ENCODE assay signal across 8 cellular contexts in genomic region chr16:85735225-85735722, GRCh38. TPM values are rescaled to one million over a fixed set of nuclear protein-coding genes. Genes with fewer than 3 reads are reported as not detected.
DNase-seq lines count a peak whose midpoint lies in the region; ATAC-seq lines count a peak whose summit lies in the region.

No MANE protein-coding gene starts in this region.

- H3K4me1 Mint-ChIP-seq in activated CD4-positive, alpha-beta T cell treated with anti-CD3 and anti-CD28 coated beads, Interleukin-2, amount 10 ng/mL, durations not matched to agents 24 days and 14 days: peaks cover 6% of the 10 kb centered on the region
- H3K4me1 Mint-ChIP-seq in natural killer cell treated with Interleukin-12 subunit alpha and Interleukin-12 subunit beta and Interleukin-15 and Interleukin-18, amount 100 ng/mL, for 72 hours (ENCODE audit: low read depth in 2 of 2): peaks cover 12 to 19% of the 10 kb centered on the region in 2 donors

- DNase-seq in activated CD4-positive, alpha-beta T cell treated with anti-CD3 and anti-CD28 coated beads, Interleukin-2, amount 10 ng/mL, durations not matched to agents 24 days and 14 days: peak; percentile 77
- DNase-seq in natural killer cell treated with Interleukin-12 subunit alpha and Interleukin-12 subunit beta and Interleukin-15 and Interleukin-18, amount 100 ng/mL, for 72 hours (ENCODE audit: low spot score): no peak
- DNase-seq in HK-2 (ENCODE audit: unreplicated experiment) (no peak), NCI-H1694 (lab: John Stamatoyannopoulos, UW) (no peak), NCI-H748 (lab: John Stamatoyannopoulos, UW; ENCODE audit: unreplicated experiment) (no peak), Kasumi-1 (lab: John Stamatoyannopoulos, UW) (no peak)

- H3K4me3 Mint-ChIP-seq in activated CD4-positive, alpha-beta T cell treated with anti-CD3 and anti-CD28 coated beads, Interleukin-2, amount 10 ng/mL, durations not matched to agents 24 days and 14 days: peak overlapping the region; percentile 39
- H3K4me3 Mint-ChIP-seq in natural killer cell treated with Interleukin-12 subunit alpha and Interleukin-12 subunit beta and Interleukin-15 and Interleukin-18, amount 100 ng/mL, for 72 hours: peak overlapping the region; percentile 15

- ATAC-seq in GM18907 (IDR thresholded peaks at IDR 0.05; ENCODE audit: unreplicated experiment) (peak; percentile 86), HG03039 (IDR thresholded peaks at IDR 0.05; ENCODE audit: unreplicated experiment) (peak; percentile 54)
- peak; percentile 70 to 75 for ATAC-seq in natural killer cell treated with Interleukin-12 subunit alpha and Interleukin-12 subunit beta and Interleukin-15 and Interleukin-18, amount 100 ng/mL, for 72 hours

- no peaks in the 10 kb centered on the region for H3K27me3 Mint-ChIP-seq in activated CD4-positive, alpha-beta T cell treated with anti-CD3 and anti-CD28 coated beads, Interleukin-2, amount 10 ng/mL, durations not matched to agents 24 days and 14 days
- no peaks in the 10 kb centered on the region for H3K27me3 Mint-ChIP-seq in natural killer cell treated with Interleukin-12 subunit alpha and Interleukin-12 subunit beta and Interleukin-15 and Interleukin-18, amount 100 ng/mL, for 72 hours

- intact Hi-C loops in activated CD4-positive, alpha-beta T cell treated with anti-CD3 and anti-CD28 coated beads, Interleukin-2, amount 10 ng/mL, durations not matched to agents 24 days and 14 days (cut with micrococcal nuclease): no loop called here

- H3K27ac Mint-ChIP-seq in activated CD4-positive, alpha-beta T cell treated with anti-CD3 and anti-CD28 coated beads, Interleukin-2, amount 10 ng/mL, durations not matched to agents 24 days and 14 days: no peak overlapping the region
- H3K27ac Mint-ChIP-seq in natural killer cell treated with Interleukin-12 subunit alpha and Interleukin-12 subunit beta and Interleukin-15 and Interleukin-18, amount 100 ng/mL, for 72 hours: peak overlapping the region in 1 of 2 donors; percentile 76

- H3K9me3 Mint-ChIP-seq in activated CD4-positive, alpha-beta T cell treated with anti-CD3 and anti-CD28 coated beads, Interleukin-2, amount 10 ng/mL, durations not matched to agents 24 days and 14 days: no peaks in the 10 kb centered on the region
- H3K9me3 Mint-ChIP-seq in natural killer cell treated with Interleukin-12 subunit alpha and Interleukin-12 subunit beta and Interleukin-15 and Interleukin-18, amount 100 ng/mL, for 72 hours: no peaks in the 10 kb centered on the region

- H3K36me3 Mint-ChIP-seq in activated CD4-positive, alpha-beta T cell treated with anti-CD3 and anti-CD28 coated beads, Interleukin-2, amount 10 ng/mL, durations not matched to agents 24 days and 14 days (ENCODE audit: low read depth): no peaks in the 10 kb centered on the region
- H3K36me3 Mint-ChIP-seq in natural killer cell treated with Interleukin-12 subunit alpha and Interleukin-12 subunit beta and Interleukin-15 and Interleukin-18, amount 100 ng/mL, for 72 hours: no peaks in the 10 kb centered on the region

RNA-seq across cellular contexts. Expression of gene C16orf74, which starts 15.6 kb away (rescaled TPM):
- 0.19 and 0.38 TPM in 2 replicates for total RNA-seq in activated CD4-positive, alpha-beta T cell treated with anti-CD3 and anti-CD28 coated beads, Interleukin-2, amount 10 ng/mL, durations not matched to agents 24 days and 14 days
- total RNA-seq in natural killer cell treated with Interleukin-12 subunit alpha and Interleukin-12 subunit beta and Interleukin-15 and Interleukin-18, amount 100 ng/mL, for 72 hours: not detected

RNA-seq across cellular contexts. Expression of gene GINS2, which starts 46.5 kb away (rescaled TPM):
- 87.4 and 93.0 TPM in 2 replicates for total RNA-seq in activated CD4-positive, alpha-beta T cell treated with anti-CD3 and anti-CD28 coated beads, Interleukin-2, amount 10 ng/mL, durations not matched to agents 24 days and 14 days
- 10 to 100 TPM; 34.3 to 69.5 TPM for total RNA-seq in natural killer cell treated with Interleukin-12 subunit alpha and Interleukin-12 subunit beta and Interleukin-15 and Interleukin-18, amount 100 ng/mL, for 72 hours
